Comparison of ENCODE assay signal across 16 cellular contexts in the genomic region with DNA sequence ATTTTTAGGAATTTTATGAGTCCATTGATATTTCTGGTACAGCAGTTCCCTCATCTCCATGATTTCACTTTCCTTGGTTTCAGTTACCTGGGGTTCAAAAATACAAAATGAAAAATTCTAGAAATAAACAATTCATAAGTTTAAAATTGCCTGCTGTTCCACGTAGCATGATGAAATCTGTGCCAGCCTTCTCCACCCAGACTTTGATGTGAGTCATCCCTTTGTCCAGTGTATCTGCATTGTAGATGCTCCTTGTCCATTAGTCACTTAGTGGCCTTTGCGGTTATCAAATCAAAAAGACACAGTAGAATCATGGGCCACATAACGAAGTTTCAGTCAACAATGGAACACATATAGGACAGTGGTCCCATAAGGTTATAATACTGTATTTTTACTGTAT.
DNase-seq lines count a peak whose midpoint lies in the region; ATAC-seq, FAIRE-seq and TF ChIP-seq lines count a peak whose summit lies in the region.
"Had no signal": no experiment of that assay in that cellular context is flagged by ENCODE, and none has a peak within 500 bp of the region (broad histone marks: within the 10 kb centered on the region; RNA-seq: fewer than 3 reads in every experiment).

No MANE protein-coding gene starts in this region.

- TF ChIP-seq CTCF in endothelial cell of umbilical vein (IDR thresholded peaks at IDR 0.05; ENCODE audit: extremely low read depth in 1 of 2, insufficient read depth in 1 of 2, low read depth in 1 of 2, low read length in 2 of 2) = no peak

- H3K4me1 ChIP-seq in endothelial cell of umbilical vein (ENCODE audit: control insufficient read depth, extremely low read depth, insufficient read depth, low read length) = peaks cover 16% of the 10 kb centered on the region

- no peaks in the 10 kb centered on the region for H3K27me3 ChIP-seq in endothelial cell of umbilical vein (ENCODE audit: control insufficient read depth in 2 of 2, insufficient read depth in 2 of 2, low read length in 2 of 2)

- no peak for TF ChIP-seq POLR2A in endothelial cell of umbilical vein (IDR thresholded peaks at IDR 0.05; ENCODE audit: low read depth, low read length)

- DNase-seq in Caki2 (ENCODE audit: low read depth) = peak; percentile 42
- DNase-seq in RCC 7860 (ENCODE audit: low spot score) = peak; percentile 92
- DNase-seq in endothelial cell of umbilical vein (ENCODE audit: low read depth, low spot score) = peak; percentile 30
- peak; percentile 59 for DNase-seq in non-pigmented ciliary epithelial cell (ENCODE audit: low read depth)
- no peak for DNase-seq in mucosa of gallbladder (ENCODE audit: low spot score)
- no peak for DNase-seq in SHP77 (lab: John Stamatoyannopoulos, UW)
- no peak for DNase-seq in activated effector memory CD4-positive, alpha-beta T cell treated with anti-CD3 and anti-CD28 coated beads, Interleukin-2, amount 50 U/mL, for 16 hours
- DNase-seq: activated naive CD4-positive, alpha-beta T cell treated with anti-CD3 and anti-CD28 coated beads, Interleukin-2, amount 10 ng/mL, durations not matched to agents 7 days and 5 days; naive B cell; NCI-H510A treated with DMSO at 0.1 percent for 48 hours; RPMI8226; stimulated activated CD4-positive, alpha-beta T cell treated with anti-CD3 and anti-CD28 coated beads, Interleukin-4, amount 100 ng/mL, for 1 hour had no signal

- H3K36me3 ChIP-seq in endothelial cell of umbilical vein (ENCODE audit: control insufficient read depth in 2 of 2, extremely low read depth in 1 of 2, insufficient read depth in 2 of 2, low read length in 2 of 2) = no peaks in the 10 kb centered on the region

- no peak overlapping the region for H3K9ac ChIP-seq in endothelial cell of umbilical vein (replicated peaks; ENCODE audit: extremely low read depth, insufficient read depth, low read length)

- no peaks in the 10 kb centered on the region for H3K9me3 ChIP-seq in endothelial cell of umbilical vein (replicated peaks; ENCODE audit: control insufficient read depth, insufficient read depth, low read length)

- no TSS peak for BruUV-seq in endothelial cell of umbilical vein (replicated peaks; lab: Mats Ljungman, UMichigan)

- no peak for ATAC-seq in GM21423 (IDR thresholded peaks at IDR 0.05; ENCODE audit: unreplicated experiment)
- ATAC-seq: stimulated activated effector memory CD8-positive, alpha-beta T cell treated with anti-CD3 and anti-CD28 coated beads, Interleukin-12 subunit alpha, Interleukin-12 subunit beta, amount 100 ng/mL, for 72 hours had no signal

- no peak overlapping the region for H3K4me2 ChIP-seq in endothelial cell of umbilical vein (ENCODE audit: insufficient read depth, low read length)

- no peaks in the 10 kb centered on the region for H3K79me2 ChIP-seq in endothelial cell of umbilical vein (ENCODE audit: control insufficient read depth, insufficient read depth, low read length)

- POLR2A ChIA-PET in endothelial cell of umbilical vein (lab: Charles Lee) = no interaction called here

- no peak overlapping the region for H3K4me3 ChIP-seq in endothelial cell of umbilical vein (replicated peaks in 1 of 3; ENCODE audit: insufficient read depth in 1 of 3, low read depth in 1 of 3, low read length in 3 of 3)

- peak overlapping the region; percentile 63 for H2AFZ ChIP-seq in endothelial cell of umbilical vein (ENCODE audit: low read depth, low read length)

- in situ Hi-C loops in Caki2 (cut with HindIII; ENCODE audit: low pct_unique_long_range_greater_than_20kb, low sequenced_read_pairs) = no loop called here

- intact Hi-C loops in endothelial cell of umbilical vein (cut with micrococcal nuclease) = loop anchor here (5.0 to 10.0 kb wide), 2 partner anchors 734 to 782 kb away; a partner anchor contains a TSS

- no peaks in the 10 kb centered on the region for H3K9me1 ChIP-seq in endothelial cell of umbilical vein (replicated peaks; ENCODE audit: control insufficient read depth, extremely low read depth, insufficient read depth, low read length)

- FAIRE-seq in RCC 7860 (lab: Jason Lieb, UNC) (peak; percentile 95), endothelial cell of umbilical vein (lab: Jason Lieb, UNC) (peak; percentile 33)
- FAIRE-seq: frontal cortex, islet of Langerhans had no signal

- CTCF ChIA-PET in endothelial cell of umbilical vein (lab: Charles Lee) = no interaction called here

- no peaks in the 10 kb centered on the region for H4K20me1 ChIP-seq in endothelial cell of umbilical vein (replicated peaks; ENCODE audit: control insufficient read depth, extremely low read depth, insufficient read depth, low read length)

- dilution Hi-C loops in endothelial cell of umbilical vein (cut with MboI; ENCODE audit: extremely low pct_ligation_motif_present, low sequenced_read_pairs) = no loop called here

- no peak overlapping the region for H3K27ac ChIP-seq in endothelial cell of umbilical vein (ENCODE audit: insufficient read depth, low read depth, low read length)

TF ChIP-seq in endothelial cell of umbilical vein, 7 proteins besides CTCF, POLR2A, EP300 and RAD21:
- TF ChIP-seq POLR2AphosphoS5 (IDR thresholded peaks at IDR 0.05; ENCODE audit: insufficient read depth, low read depth, low read length) (no peak), JUN (IDR thresholded peaks at IDR 0.05; ENCODE audit: borderline replicate concordance, insufficient read depth, insufficient read length, low read depth) (peak; percentile 24), FOS (IDR thresholded peaks at IDR 0.05; ENCODE audit: borderline replicate concordance, insufficient read depth, low read length) (peak; percentile 67), GATA2 (IDR thresholded peaks at IDR 0.05; ENCODE audit: insufficient read depth, insufficient read length, low read depth, low read length) (no peak)

Comparison
In these comparisons a context has a peak if more than half of its experiments do, and no peak if none do; other contexts are left out.
1. DNase-seq: peak in Caki2 (single experiment), RCC 7860 (single experiment), endothelial cell of umbilical vein (single experiment) and non-pigmented ciliary epithelial cell (single experiment); none in mucosa of gallbladder (single experiment), SHP77 (0 of 2) and activated effector memory CD4-positive, alpha-beta T cell treated with anti-CD3 and anti-CD28 coated beads, Interleukin-2, amount 50 U/mL, for 16 hours (single experiment).